In the genomic region with DNA sequence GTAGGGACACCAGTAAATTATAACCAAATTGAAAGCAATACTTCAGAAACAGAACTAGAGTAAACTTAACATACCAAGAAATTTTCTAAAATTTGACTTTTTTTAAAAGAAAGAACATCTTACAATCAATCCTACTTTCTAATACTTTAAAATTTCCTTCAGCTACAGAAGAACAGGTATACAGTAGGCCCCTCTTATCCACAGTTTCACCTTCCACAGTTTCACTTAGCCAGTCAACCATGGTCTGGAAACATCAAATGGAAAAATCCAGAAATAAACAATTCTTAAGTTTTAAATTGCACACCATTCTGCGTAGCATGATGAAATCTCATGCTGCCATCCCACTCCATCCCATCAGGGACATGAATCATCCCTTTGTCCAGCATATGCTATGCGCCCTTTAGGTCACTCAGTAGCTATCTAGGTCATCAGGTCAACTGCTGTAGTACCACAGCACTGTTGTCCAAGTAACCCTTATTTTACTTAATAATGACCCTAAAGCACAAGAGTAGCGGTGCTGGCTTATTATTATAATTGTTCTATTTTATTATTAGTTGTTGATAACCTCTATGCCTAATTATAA, we compare ENCODE assay signal across 1 cellular context.
A peak's percentile ranks its signal among the peaks of the same experiment; 100 is the strongest.
TF ChIP-seq lines count a peak whose summit lies in the region.

No MANE protein-coding gene starts in this region.

TF ChIP-seq in HepG2, 621 proteins besides CTCF, POLR2A, EP300 and RAD21 (continued from another document and continues in another):
- TF ChIP-seq FOXP4 (CRISPR knock-in tag; IDR thresholded peaks at IDR 0.05) (peak; percentile 78), ZNF30 (CRISPR knock-in tag; IDR thresholded peaks at IDR 0.05) (no peak), ZGPAT (CRISPR knock-in tag; IDR thresholded peaks at IDR 0.05) (peak; percentile 59; the same call in 1 of the 2 replicates), ZNF350 (CRISPR knock-in tag; IDR thresholded peaks at IDR 0.05; ENCODE audit: borderline replicate concordance, low read depth) (no peak), PREB (CRISPR knock-in tag; IDR thresholded peaks at IDR 0.05) (no peak), ADNP (CRISPR knock-in tag; IDR thresholded peaks at IDR 0.05) (no peak), NFATC3 (CRISPR knock-in tag; IDR thresholded peaks at IDR 0.05) (no peak), ZFYVE20 (CRISPR knock-in tag; IDR thresholded peaks at IDR 0.05; ENCODE audit: borderline replicate concordance, low read depth) (no peak), KAT2B (IDR thresholded peaks at IDR 0.05; ENCODE audit: borderline replicate concordance, low read depth, low read length) (no peak), PHF8 (CRISPR knock-in tag; IDR thresholded peaks at IDR 0.05) (no peak), NR2F6 (IDR thresholded peaks at IDR 0.05) (peak; percentile 99), NR2F6 (CRISPR knock-in tag; IDR thresholded peaks at IDR 0.05) (peak; percentile 99), TEAD3 (CRISPR knock-in tag; optimal IDR thresholded peaks at IDR 0.05; ENCODE audit: borderline replicate concordance) (peak; percentile 77), KLF12 (CRISPR knock-in tag; IDR thresholded peaks at IDR 0.05; ENCODE audit: borderline replicate concordance) (no peak), ZNF598 (CRISPR knock-in tag; IDR thresholded peaks at IDR 0.05; ENCODE audit: borderline replicate concordance) (no peak), ZNF720 (CRISPR knock-in tag; IDR thresholded peaks at IDR 0.05) (no peak), MTF2 (CRISPR knock-in tag; IDR thresholded peaks at IDR 0.05; ENCODE audit: borderline replicate concordance) (no peak), ZNF335 (CRISPR knock-in tag; IDR thresholded peaks at IDR 0.05) (no peak), JARID2 (CRISPR knock-in tag; IDR thresholded peaks at IDR 0.05; ENCODE audit: insufficient replicate concordance) (no peak), SP4 (CRISPR knock-in tag; IDR thresholded peaks at IDR 0.05) (no peak), PPARG (CRISPR knock-in tag; conservative IDR thresholded peaks at IDR 0.05) (peak; percentile 86), ZNF747 (CRISPR knock-in tag; IDR thresholded peaks at IDR 0.05; ENCODE audit: borderline replicate concordance) (no peak), ZNF318 (CRISPR knock-in tag; IDR thresholded peaks at IDR 0.05) (no peak), ZSCAN30 (CRISPR knock-in tag; IDR thresholded peaks at IDR 0.05) (no peak), MATR3 (CRISPR knock-in tag; IDR thresholded peaks at IDR 0.05) (no peak), ZNF337 (CRISPR knock-in tag; IDR thresholded peaks at IDR 0.05; ENCODE audit: borderline replicate concordance, low read depth) (no peak)
- TF ChIP-seq, protein P1, sequence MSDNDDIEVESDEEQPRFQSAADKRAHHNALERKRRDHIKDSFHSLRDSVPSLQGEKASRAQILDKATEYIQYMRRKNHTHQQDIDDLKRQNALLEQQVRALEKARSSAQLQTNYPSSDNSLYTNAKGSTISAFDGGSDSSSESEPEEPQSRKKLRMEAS (IDR thresholded peaks at IDR 0.05), result 0 out of 2 replicates have a peak, but pooled peaks have one; percentile 31
- TF ChIP-seq, protein P2, sequence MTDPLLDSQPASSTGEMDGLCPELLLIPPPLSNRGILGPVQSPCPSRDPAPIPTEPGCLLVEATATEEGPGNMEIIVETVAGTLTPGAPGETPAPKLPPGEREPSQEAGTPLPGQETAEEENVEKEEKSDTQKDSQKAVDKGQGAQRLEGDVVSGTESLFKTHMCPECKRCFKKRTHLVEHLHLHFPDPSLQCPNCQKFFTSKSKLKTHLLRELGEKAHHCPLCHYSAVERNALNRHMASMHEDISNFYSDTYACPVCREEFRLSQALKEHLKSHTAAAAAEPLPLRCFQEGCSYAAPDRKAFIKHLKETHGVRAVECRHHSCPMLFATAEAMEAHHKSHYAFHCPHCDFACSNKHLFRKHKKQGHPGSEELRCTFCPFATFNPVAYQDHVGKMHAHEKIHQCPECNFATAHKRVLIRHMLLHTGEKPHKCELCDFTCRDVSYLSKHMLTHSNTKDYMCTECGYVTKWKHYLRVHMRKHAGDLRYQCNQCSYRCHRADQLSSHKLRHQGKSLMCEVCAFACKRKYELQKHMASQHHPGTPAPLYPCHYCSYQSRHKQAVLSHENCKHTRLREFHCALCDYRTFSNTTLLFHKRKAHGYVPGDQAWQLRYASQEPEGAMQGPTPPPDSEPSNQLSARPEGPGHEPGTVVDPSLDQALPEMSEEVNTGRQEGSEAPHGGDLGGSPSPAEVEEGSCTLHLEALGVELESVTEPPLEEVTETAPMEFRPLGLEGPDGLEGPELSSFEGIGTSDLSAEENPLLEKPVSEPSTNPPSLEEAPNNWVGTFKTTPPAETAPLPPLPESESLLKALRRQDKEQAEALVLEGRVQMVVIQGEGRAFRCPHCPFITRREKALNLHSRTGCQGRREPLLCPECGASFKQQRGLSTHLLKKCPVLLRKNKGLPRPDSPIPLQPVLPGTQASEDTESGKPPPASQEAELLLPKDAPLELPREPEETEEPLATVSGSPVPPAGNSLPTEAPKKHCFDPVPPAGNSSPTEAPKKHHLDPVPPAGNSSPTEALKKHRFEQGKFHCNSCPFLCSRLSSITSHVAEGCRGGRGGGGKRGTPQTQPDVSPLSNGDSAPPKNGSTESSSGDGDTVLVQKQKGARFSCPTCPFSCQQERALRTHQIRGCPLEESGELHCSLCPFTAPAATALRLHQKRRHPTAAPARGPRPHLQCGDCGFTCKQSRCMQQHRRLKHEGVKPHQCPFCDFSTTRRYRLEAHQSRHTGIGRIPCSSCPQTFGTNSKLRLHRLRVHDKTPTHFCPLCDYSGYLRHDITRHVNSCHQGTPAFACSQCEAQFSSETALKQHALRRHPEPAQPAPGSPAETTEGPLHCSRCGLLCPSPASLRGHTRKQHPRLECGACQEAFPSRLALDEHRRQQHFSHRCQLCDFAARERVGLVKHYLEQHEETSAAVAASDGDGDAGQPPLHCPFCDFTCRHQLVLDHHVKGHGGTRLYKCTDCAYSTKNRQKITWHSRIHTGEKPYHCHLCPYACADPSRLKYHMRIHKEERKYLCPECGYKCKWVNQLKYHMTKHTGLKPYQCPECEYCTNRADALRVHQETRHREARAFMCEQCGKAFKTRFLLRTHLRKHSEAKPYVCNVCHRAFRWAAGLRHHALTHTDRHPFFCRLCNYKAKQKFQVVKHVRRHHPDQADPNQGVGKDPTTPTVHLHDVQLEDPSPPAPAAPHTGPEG (CRISPR knock-in tag; IDR thresholded peaks at IDR 0.05), result no peak
- TF ChIP-seq, protein P3, sequence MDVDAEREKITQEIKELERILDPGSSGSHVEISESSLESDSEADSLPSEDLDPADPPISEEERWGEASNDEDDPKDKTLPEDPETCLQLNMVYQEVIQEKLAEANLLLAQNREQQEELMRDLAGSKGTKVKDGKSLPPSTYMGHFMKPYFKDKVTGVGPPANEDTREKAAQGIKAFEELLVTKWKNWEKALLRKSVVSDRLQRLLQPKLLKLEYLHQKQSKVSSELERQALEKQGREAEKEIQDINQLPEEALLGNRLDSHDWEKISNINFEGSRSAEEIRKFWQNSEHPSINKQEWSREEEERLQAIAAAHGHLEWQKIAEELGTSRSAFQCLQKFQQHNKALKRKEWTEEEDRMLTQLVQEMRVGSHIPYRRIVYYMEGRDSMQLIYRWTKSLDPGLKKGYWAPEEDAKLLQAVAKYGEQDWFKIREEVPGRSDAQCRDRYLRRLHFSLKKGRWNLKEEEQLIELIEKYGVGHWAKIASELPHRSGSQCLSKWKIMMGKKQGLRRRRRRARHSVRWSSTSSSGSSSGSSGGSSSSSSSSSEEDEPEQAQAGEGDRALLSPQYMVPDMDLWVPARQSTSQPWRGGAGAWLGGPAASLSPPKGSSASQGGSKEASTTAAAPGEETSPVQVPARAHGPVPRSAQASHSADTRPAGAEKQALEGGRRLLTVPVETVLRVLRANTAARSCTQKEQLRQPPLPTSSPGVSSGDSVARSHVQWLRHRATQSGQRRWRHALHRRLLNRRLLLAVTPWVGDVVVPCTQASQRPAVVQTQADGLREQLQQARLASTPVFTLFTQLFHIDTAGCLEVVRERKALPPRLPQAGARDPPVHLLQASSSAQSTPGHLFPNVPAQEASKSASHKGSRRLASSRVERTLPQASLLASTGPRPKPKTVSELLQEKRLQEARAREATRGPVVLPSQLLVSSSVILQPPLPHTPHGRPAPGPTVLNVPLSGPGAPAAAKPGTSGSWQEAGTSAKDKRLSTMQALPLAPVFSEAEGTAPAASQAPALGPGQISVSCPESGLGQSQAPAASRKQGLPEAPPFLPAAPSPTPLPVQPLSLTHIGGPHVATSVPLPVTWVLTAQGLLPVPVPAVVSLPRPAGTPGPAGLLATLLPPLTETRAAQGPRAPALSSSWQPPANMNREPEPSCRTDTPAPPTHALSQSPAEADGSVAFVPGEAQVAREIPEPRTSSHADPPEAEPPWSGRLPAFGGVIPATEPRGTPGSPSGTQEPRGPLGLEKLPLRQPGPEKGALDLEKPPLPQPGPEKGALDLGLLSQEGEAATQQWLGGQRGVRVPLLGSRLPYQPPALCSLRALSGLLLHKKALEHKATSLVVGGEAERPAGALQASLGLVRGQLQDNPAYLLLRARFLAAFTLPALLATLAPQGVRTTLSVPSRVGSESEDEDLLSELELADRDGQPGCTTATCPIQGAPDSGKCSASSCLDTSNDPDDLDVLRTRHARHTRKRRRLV (CRISPR knock-in tag; IDR thresholded peaks at IDR 0.05), result no peak
